In genomic region chr6:43917878-43918382, GRCh38 we compare ENCODE assay signal across 18 cellular contexts.
A peak's percentile ranks its signal among the peaks of the same experiment; 100 is the strongest.
DNase-seq lines count a peak whose midpoint lies in the region; ATAC-seq and TF ChIP-seq lines count a peak whose summit lies in the region.
"Had no signal": no experiment of that assay in that cellular context is flagged by ENCODE, and none has a peak within 500 bp of the region (broad histone marks: within the 10 kb centered on the region; RNA-seq: fewer than 3 reads in every experiment).

No MANE protein-coding gene starts in this region.

- peaks cover 56% of the 10 kb centered on the region for H3K4me1 Mint-ChIP-seq in dendritic cell treated with granulocyte-macrophage colony-stimulating factor and Interleukin-4, amounts not matched to agents 40 ng/mL and 50 ng/mL, for 4 days (ENCODE audit: low read depth)

- H3K79me2 ChIP-seq in ACC112 (ENCODE audit: control insufficient read depth, insufficient read depth, low read length, unreplicated experiment) = no peaks in the 10 kb centered on the region

- intact Hi-C loops in dendritic cell treated with granulocyte-macrophage colony-stimulating factor and Interleukin-4, amounts not matched to agents 40 ng/mL and 50 ng/mL, for 4 days (cut with micrococcal nuclease) = loop anchor here (5.0 kb wide), 1 partner anchor 36 kb away; no protein-coding TSS in a partner anchor
- intact Hi-C loops in right lobe of liver (cut with DNase I) = no loop called here

- H3K9me3 Mint-ChIP-seq in dendritic cell treated with granulocyte-macrophage colony-stimulating factor and Interleukin-4, amounts not matched to agents 40 ng/mL and 50 ng/mL, for 4 days = no peaks in the 10 kb centered on the region
- H3K9me3 Mint-ChIP-seq: activated naive CD4-positive, alpha-beta T cell treated with anti-CD3 and anti-CD28 coated beads, Interleukin-2, amount 50 U/mL, for 24 hours; naive thymus-derived CD8-positive, alpha-beta T cell; WTC11 had no signal

- H3K27me3 ChIP-seq in ACC112 (ENCODE audit: insufficient read depth, low read length) (no peaks in the 10 kb centered on the region), right lobe of liver (no peaks in the 10 kb centered on the region)

- peak overlapping the region; percentile 55 for H3K27ac Mint-ChIP-seq in dendritic cell treated with granulocyte-macrophage colony-stimulating factor and Interleukin-4, amounts not matched to agents 40 ng/mL and 50 ng/mL, for 4 days
- H3K27ac Mint-ChIP-seq: activated naive CD4-positive, alpha-beta T cell treated with anti-CD3 and anti-CD28 coated beads, Interleukin-2, amount 50 U/mL, for 24 hours; WTC11 had no signal

- H3K4me3 ChIP-seq in ACC112 (ENCODE audit: low read depth, low read length) (no peak overlapping the region), right lobe of liver (no peak overlapping the region)
- H3K4me3 ChIP-seq: left ventricle myocardium inferior had no signal

- H3K4me1 ChIP-seq in ACC112 (ENCODE audit: control insufficient read depth, insufficient read depth, low read length, unreplicated experiment) (peaks cover 44% of the 10 kb centered on the region), right lobe of liver (peaks cover 0 to 92% (median 51%) of the 10 kb centered on the region in 4 donors)
- H3K4me1 ChIP-seq: left ventricle myocardium inferior had no signal

- peaks cover 25% of the 10 kb centered on the region for H3K27me3 Mint-ChIP-seq in dendritic cell treated with granulocyte-macrophage colony-stimulating factor and Interleukin-4, amounts not matched to agents 40 ng/mL and 50 ng/mL, for 4 days

- H3K9me3 ChIP-seq in right lobe of liver = no peaks in the 10 kb centered on the region
- H3K9me3 ChIP-seq: left ventricle myocardium inferior had no signal

- no peak for TF ChIP-seq CTCF in right lobe of liver (IDR thresholded peaks at IDR 0.05)

- no peak for TF ChIP-seq POLR2A in right lobe of liver (IDR thresholded peaks at IDR 0.05)

- peak overlapping the region; percentile 46 for H3K27ac ChIP-seq in ACC112 (ENCODE audit: low read depth, low read length)
- H3K27ac ChIP-seq in right lobe of liver = peak overlapping the region; percentile 60 to 74 (median 62)
- H3K27ac ChIP-seq: epithelial cell of prostate, left ventricle myocardium inferior had no signal

- H2AFZ ChIP-seq in ACC112 (ENCODE audit: low read length, unreplicated experiment) = no peak overlapping the region

- H3K36me3 ChIP-seq in ACC112 (ENCODE audit: insufficient read depth, low read length) (no peaks in the 10 kb centered on the region), right lobe of liver (no peaks in the 10 kb centered on the region)
- H3K36me3 ChIP-seq: left ventricle myocardium inferior had no signal

- DNase-seq in NCI-H226 = peak; percentile 58
- DNase-seq in right lobe of liver = peak in 2 of 3 donors; percentile 27 to 42
- no peak for DNase-seq in NCI-H187 (lab: John Stamatoyannopoulos, UW)
- DNase-seq in NCI-H774 (lab: John Stamatoyannopoulos, UW) = no peak
- no peak for DNase-seq in NCI-H2081 treated with DMSO at 0.1 percent for 48 hours (lab: John Stamatoyannopoulos, UW)
- no peak for DNase-seq in activated CD8-positive, alpha-beta memory T cell treated with anti-CD3 and anti-CD28 coated beads for 24 hours
- DNase-seq: activated CD8-positive, alpha-beta memory T cell treated with anti-CD3 and anti-CD28 coated beads, Interleukin-2, amount 50 U/mL, for 4 hours; left ventricle myocardium inferior; naive thymus-derived CD8-positive, alpha-beta T cell; NCI-H1436 treated with DMSO at 0.1 percent for 48 hours; NCI-H510A treated with DMSO at 0.1 percent for 48 hours; retina; stimulated activated CD4-positive, alpha-beta T cell treated with anti-CD3 and anti-CD28 coated beads, Interleukin-2, amount 100 ng/mL, for 24 hours had no signal

- no peaks in the 10 kb centered on the region for H3K36me3 Mint-ChIP-seq in dendritic cell treated with granulocyte-macrophage colony-stimulating factor and Interleukin-4, amounts not matched to agents 40 ng/mL and 50 ng/mL, for 4 days (ENCODE audit: low read depth)
- H3K36me3 Mint-ChIP-seq: activated naive CD4-positive, alpha-beta T cell treated with anti-CD3 and anti-CD28 coated beads, Interleukin-2, amount 50 U/mL, for 24 hours; naive thymus-derived CD8-positive, alpha-beta T cell; WTC11 had no signal

- ATAC-seq in right lobe of liver = no peak
- ATAC-seq: naive thymus-derived CD8-positive, alpha-beta T cell; WTC11 had no signal

- no peak overlapping the region for H3K4me3 Mint-ChIP-seq in dendritic cell treated with granulocyte-macrophage colony-stimulating factor and Interleukin-4, amounts not matched to agents 40 ng/mL and 50 ng/mL, for 4 days
- H3K4me3 Mint-ChIP-seq: activated naive CD4-positive, alpha-beta T cell treated with anti-CD3 and anti-CD28 coated beads, Interleukin-2, amount 50 U/mL, for 24 hours; naive thymus-derived CD8-positive, alpha-beta T cell; WTC11 had no signal

- 48% methylated on average over 6 of the region's 6 CpGs for WGBS in right lobe of liver (ENCODE audit: insufficient coverage, low coverage, low lambda C conversion rate, missing lambda C conversion rate)

Comparison
In these comparisons a context has a peak if more than half of its experiments do, and no peak if none do; other contexts are left out.
1. DNase-seq: peak in NCI-H226 (single experiment) and right lobe of liver (2 of 3); none in NCI-H187 (0 of 2), NCI-H774 (single experiment), NCI-H2081 treated with DMSO at 0.1 percent for 48 hours (single experiment) and activated CD8-positive, alpha-beta memory T cell treated with anti-CD3 and anti-CD28 coated beads for 24 hours (single experiment).